Comparison of ENCODE assay signal across 8 cellular contexts in the genomic region with DNA sequence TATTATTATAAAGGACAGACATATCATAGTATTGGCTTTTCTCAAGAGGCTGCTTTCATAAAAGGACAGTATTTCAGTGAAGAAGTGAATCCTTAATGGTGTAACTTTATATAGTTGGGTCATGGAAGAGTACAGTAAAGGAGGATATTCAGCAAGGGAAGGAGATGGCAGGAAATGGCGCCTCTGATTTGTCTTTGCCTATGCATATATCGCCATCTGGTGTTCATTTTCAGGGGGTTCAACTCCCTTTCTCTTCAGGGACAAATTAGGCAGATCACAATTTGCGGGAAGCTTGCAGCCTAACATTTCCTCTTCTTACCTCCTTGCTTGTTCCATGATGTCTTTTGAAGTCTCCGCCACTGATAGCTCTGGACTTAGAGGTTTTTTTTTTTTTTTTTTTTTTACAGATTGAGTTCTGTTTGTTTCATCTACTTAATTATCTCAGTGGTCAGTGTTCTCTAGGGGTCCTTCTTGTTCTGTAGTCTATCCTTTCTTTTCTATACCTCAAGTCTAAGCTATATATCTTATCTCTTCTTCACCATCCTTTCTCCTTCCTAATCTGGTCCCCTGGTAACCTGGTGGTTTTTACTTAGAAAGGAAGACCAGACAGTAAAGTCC.
DNase-seq lines count a peak whose midpoint lies in the region; ATAC-seq, FAIRE-seq and TF ChIP-seq lines count a peak whose summit lies in the region.

No MANE protein-coding gene starts in this region.

- no peak overlapping the region for H3K4me3 ChIP-seq in cardiac fibroblast (replicated peaks in 1 of 2; ENCODE audit: low read depth in 2 of 2, low read length in 2 of 2)

- TF ChIP-seq CTCF in cardiac fibroblast (IDR thresholded peaks at IDR 0.05; ENCODE audit: low read depth, low read length) = peak; percentile 82

- DNase-seq in COLO829 (ENCODE audit: low spot score) (peak; percentile 79), NCI-H146 treated with DMSO at 0.1 percent for 48 hours (lab: John Stamatoyannopoulos, UW; ENCODE audit: unreplicated experiment) (peak; percentile 80), SW 1271 (lab: John Stamatoyannopoulos, UW) (peak; percentile 21 to 80), cardiac fibroblast (ENCODE audit: low read depth in 2 of 2) (peak; percentile 87 to 88), OCI-M2 (lab: John Stamatoyannopoulos, UW; ENCODE audit: unreplicated experiment) (no peak)
- peak in 2 of 3 donors; percentile 17 to 19 for DNase-seq in stimulated activated CD4-positive, alpha-beta T cell treated with anti-CD3 and anti-CD28 coated beads, TNF-alpha, amount 100 ng/mL, for 48 hours (ENCODE audit: low read depth in 3 of 3)

- peak; percentile 58 for ATAC-seq in GM21528 (IDR thresholded peaks at IDR 0.05; ENCODE audit: low FRiP score, unreplicated experiment)

- peak; percentile 92 for FAIRE-seq in islet of Langerhans (lab: Jason Lieb, UNC)
